35 cellular contexts compared by ENCODE assay signal in the genomic region with DNA sequence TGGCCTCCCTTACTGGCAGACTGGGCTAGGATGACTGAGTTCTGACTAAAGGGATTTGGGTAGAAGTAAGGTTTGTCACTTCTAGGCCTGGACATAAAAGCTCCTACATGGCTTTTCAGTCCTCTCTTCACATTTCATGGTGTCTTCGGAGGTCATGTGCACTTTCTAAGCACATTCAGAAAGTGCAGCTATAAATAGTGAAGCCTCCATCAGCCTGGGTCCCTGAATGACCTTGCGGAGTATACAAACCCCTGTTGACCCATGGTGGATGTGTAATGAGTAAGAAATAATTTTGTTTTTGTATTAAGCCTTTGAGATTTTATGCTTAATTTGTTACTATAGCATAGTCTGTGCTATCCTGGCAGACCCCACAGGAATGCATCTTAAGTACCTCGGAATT.
"Had no signal": no experiment of that assay in that cellular context is flagged by ENCODE, and none has a peak within 500 bp of the region (broad histone marks: within the 10 kb centered on the region; RNA-seq: fewer than 3 reads in every experiment).

No MANE protein-coding gene starts in this region.

- H3K27me3 ChIP-seq: MG63 had no signal

- H3K9me3 ChIP-seq: MG63 had no signal

- DNase-seq: Karpas-422, Kasumi-1, KBM-7, KG1, MG63, MM.1S, MV-4-11, NCI-H1048, NCI-H1092, NCI-H1092 treated with DMSO at 0.1 percent for 48 hours, NCI-H1105, NCI-H1105 treated with DMSO at 0.1 percent for 48 hours, NCI-H1417, NCI-H1417 treated with DMSO at 0.1 percent for 48 hours, NCI-H1436, NCI-H1436 treated with DMSO at 0.1 percent for 48 hours, NCI-H146, NCI-H1694, NCI-H1694 treated with DMSO at 0.1 percent for 48 hours, NCI-H187, NCI-H187 treated with DMSO at 0.1 percent for 48 hours, NCI-H1930, NCI-H2029, NCI-H2029 treated with DMSO at 0.1 percent for 48 hours, NCI-H2081, NCI-H2081 treated with DMSO at 0.1 percent for 48 hours, NCI-H2107, NCI-H2171, NCI-H2171 treated with DMSO at 0.1 percent for 48 hours, NCI-H2227 treated with DMSO at 0.1 percent for 48 hours, NCI-H226, NCI-H345, NCI-H446, NCI-H446 treated with DMSO at 0.1 percent for 48 hours had no signal

- H3K27ac ChIP-seq: KMS-11 had no signal

- H3K4me3 ChIP-seq: MG63 had no signal

- H3K36me3 ChIP-seq: MG63 had no signal
